Comparison of ENCODE assay signal across 1 cellular context in the genomic region with DNA sequence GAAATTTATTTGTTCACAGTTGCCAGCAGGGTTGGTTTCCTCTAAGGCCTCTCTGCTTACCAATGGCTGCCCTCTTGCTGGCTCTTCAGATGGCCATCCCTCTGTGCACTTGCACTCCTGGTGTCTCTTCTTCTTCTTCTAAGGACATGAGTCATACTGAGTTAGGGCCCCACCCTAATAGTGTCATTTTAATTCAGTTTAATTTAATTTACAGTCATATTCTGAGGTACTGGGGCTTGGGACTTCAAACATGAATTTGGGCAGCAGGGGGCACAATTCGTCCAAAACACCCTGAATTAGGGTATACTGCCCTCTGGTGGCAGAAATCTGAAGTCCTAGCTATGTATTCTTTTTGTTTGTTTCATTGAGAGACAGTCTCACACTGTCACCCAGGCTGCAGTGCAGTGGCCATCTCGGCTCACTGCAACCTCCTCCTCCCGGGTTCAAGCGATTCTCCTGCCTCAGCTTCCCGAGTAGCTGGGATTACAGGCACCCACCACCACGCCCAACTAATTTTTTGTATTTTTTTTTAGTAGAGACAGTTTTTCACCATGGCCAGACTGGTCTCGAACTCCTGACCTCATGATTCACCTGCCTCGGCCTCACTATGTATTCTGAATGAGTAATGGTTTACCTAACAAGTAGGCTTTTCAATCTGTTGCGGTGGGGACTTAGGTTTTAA.
TF ChIP-seq lines count a peak whose summit lies in the region.

No MANE protein-coding gene starts in this region.

TF ChIP-seq in H1, 55 proteins besides CTCF, POLR2A, EP300 and RAD21:
- TF ChIP-seq JUND (IDR thresholded peaks at IDR 0.05; ENCODE audit: low read length) = peak; percentile 64; the same call in 1 of the 2 replicates
- TF ChIP-seq SP4 (IDR thresholded peaks at IDR 0.05; ENCODE audit: low read length) = peak; percentile 44; the same call in 1 of the 2 replicates
- TF ChIP-seq EGR1 (IDR thresholded peaks at IDR 0.05; ENCODE audit: borderline replicate concordance, low read depth, low read length) = no peak
- peak; percentile 78 for TF ChIP-seq KDM1A (IDR thresholded peaks at IDR 0.05; ENCODE audit: borderline replicate concordance, low read length)
- no peak for TF ChIP-seq TCF12 (IDR thresholded peaks at IDR 0.05; ENCODE audit: low read depth, low read length)
- TF ChIP-seq, protein P1, sequence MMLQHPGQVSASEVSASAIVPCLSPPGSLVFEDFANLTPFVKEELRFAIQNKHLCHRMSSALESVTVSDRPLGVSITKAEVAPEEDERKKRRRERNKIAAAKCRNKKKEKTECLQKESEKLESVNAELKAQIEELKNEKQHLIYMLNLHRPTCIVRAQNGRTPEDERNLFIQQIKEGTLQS (IDR thresholded peaks at IDR 0.05; ENCODE audit: insufficient read depth, low read depth, low read length) = 0 out of 2 replicates have a peak, but pooled peaks have one; percentile 57
- peak; percentile 97 for TF ChIP-seq TEAD4 (IDR thresholded peaks at IDR 0.05; ENCODE audit: low read depth, low read length)
- TF ChIP-seq POLR2AphosphoS5 (IDR thresholded peaks at IDR 0.05; ENCODE audit: low read depth, low read length) = no peak
- 0 out of 2 replicates have a peak, but pooled peaks have one; percentile 19 for TF ChIP-seq CREB1 (IDR thresholded peaks at IDR 0.05)
